Comparison of ENCODE assay signal across 8 cellular contexts in the genomic region with DNA sequence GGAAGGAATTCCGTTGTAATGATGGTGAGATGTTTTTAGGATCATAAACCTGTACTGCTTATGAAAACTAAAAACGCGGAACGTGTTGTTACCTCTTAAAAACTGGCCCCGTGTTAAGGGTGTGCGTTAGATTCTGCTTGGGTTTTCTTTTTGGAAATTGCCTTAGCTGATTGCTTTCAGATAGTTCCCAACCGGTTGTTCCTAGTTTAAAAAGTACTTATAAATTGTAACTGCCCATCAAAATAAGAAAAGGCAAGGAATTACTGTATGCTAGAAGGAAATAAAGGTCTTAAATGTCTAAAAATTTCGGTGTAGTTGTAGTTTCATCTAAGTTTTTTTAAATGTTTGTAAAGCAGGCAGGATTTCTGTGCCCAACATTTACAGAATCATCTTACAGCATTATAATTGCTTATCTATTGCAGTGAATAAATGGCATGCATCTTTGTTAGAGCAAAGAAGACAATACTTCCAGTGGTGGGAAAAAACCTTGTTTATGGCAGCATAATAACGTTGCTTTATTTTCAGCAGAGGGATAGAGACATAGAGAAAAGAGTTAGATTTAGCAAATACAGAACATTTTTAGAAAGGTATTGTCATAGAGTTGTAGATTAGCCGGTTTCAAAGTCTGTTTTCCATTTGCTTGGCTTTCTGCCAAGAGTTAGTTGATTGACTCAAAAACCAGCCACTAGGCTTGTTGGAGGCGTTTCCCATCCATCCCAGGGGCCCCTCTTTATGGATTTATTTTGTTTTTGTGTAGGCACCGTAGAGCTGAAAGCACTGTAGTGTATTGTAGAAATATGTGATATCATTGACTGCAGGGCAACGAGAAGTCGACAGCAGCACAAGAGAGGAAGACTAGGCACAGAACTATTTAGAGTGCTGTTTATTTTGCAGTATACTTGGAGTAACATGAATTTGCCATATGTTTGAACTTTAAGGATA. TPM values are rescaled to one million over a fixed set of nuclear protein-coding genes. Genes with fewer than 3 reads are reported as not detected.
DNase-seq lines count a peak whose midpoint lies in the region; ATAC-seq and TF ChIP-seq lines count a peak whose summit lies in the region.

No MANE protein-coding gene starts in this region.

- H3K27ac ChIP-seq in tibial nerve, result peak overlapping the region; percentile 97 to 99 (median 99)

- H3K4me1 ChIP-seq in tibial nerve, result peaks cover 0 to 55% (median 20%) of the 10 kb centered on the region in 4 donors

- H3K4me3 ChIP-seq in fibroblast of the aortic adventitia (ENCODE audit: low read depth, low read length), result peak overlapping the region; percentile 100
- peak overlapping the region; percentile 81 to 97 (median 88) for H3K4me3 ChIP-seq in tibial nerve

- H3K9me3 Mint-ChIP-seq in natural killer cell, result no peaks in the 10 kb centered on the region

- ATAC-seq in natural killer cell, result no peak
- no peak for ATAC-seq in HG03095 (IDR thresholded peaks at IDR 0.05; ENCODE audit: unreplicated experiment)

- peaks cover 0 to 4% of the 10 kb centered on the region in 2 donors for H3K27me3 Mint-ChIP-seq in natural killer cell (ENCODE audit: low read depth in 2 of 2)

- no peaks in the 10 kb centered on the region for H3K9me3 ChIP-seq in tibial nerve

- intact Hi-C loops in natural killer cell (cut with micrococcal nuclease), result loop anchor here (2.0 to 5.0 kb wide), 3 partner anchors 36 to 75 kb away; a partner anchor contains a TSS

- no peaks in the 10 kb centered on the region for H3K36me3 Mint-ChIP-seq in natural killer cell

- TF ChIP-seq POLR2A in tibial nerve (IDR thresholded peaks at IDR 0.05), result peak in 1 of 2 donors; percentile 36

- TF ChIP-seq EP300 in tibial nerve (IDR thresholded peaks at IDR 0.05), result peak in 1 of 2 donors; percentile 90

- peaks cover 52 to 57% of the 10 kb centered on the region in 2 donors for H3K4me1 Mint-ChIP-seq in natural killer cell

- DNase-seq in CD1c-positive myeloid dendritic cell (ENCODE audit: extremely low spot score) (peak; percentile 77), HS-27A (ENCODE audit: low read depth) (peak; percentile 69), NCI-H774 (lab: John Stamatoyannopoulos, UW) (peak; percentile 72), fibroblast of the aortic adventitia (ENCODE audit: low read depth) (peak; percentile 91), natural killer cell (no peak), tibial nerve (ENCODE audit: low spot score in 2 of 2) (peak in 1 of 2 donors; percentile 71)
- peak; percentile 57 to 64 for DNase-seq in activated T-cell treated with anti-CD3 and anti-CD28 coated beads, Interleukin-2, amount 50 U/mL, for 48 hours

- TF ChIP-seq CTCF in fibroblast of the aortic adventitia (IDR thresholded peaks at IDR 0.05; ENCODE audit: insufficient read depth, low read length) (no peak), natural killer cell (IDR thresholded peaks at IDR 0.05) (peak; percentile 7), tibial nerve (IDR thresholded peaks at IDR 0.05) (peak in 1 of 5 experiments; percentile 28)

- H3K36me3 ChIP-seq in tibial nerve, result no peaks in the 10 kb centered on the region

- peak overlapping the region; percentile 95 for H3K4me3 Mint-ChIP-seq in natural killer cell

- WGBS in tibial nerve, 2 donors, result 1% methylated on average over 14 of the region's 14 CpGs

- H3K27me3 ChIP-seq in tibial nerve, result no peaks in the 10 kb centered on the region

- H3K27ac Mint-ChIP-seq in natural killer cell, result peak overlapping the region; percentile 90 to 99

RNA-seq across cellular contexts. Expression of a gene that starts 1.7 kb away (rescaled TPM):
- total RNA-seq in fibroblast of the aortic adventitia (ENCODE audit: low replicate concordance), result 8.7 and 24.6 TPM in 2 replicates
- 10 to 100 TPM; 22.8 to 31.6 (median 27.9) TPM for total RNA-seq in natural killer cell
- total RNA-seq in tibial nerve, result 10 to 100 TPM; 14.9 to 25.9 (median 15.6) TPM
